In genomic region chr2:151849413-151850010, GRCh38 we compare ENCODE assay signal across 1 cellular context.
TF ChIP-seq lines count a peak whose summit lies in the region.

No MANE protein-coding gene starts in this region.

TF ChIP-seq in GM12878, 131 proteins besides CTCF, POLR2A, EP300 and RAD21:
- TF ChIP-seq CEBPB (IDR thresholded peaks at IDR 0.05; ENCODE audit: borderline replicate concordance in 1 of 2, low read depth in 2 of 2, low read length in 2 of 2): no peak
- TF ChIP-seq RB1 (IDR thresholded peaks at IDR 0.05; ENCODE audit: borderline replicate concordance): no peak
- no peak for TF ChIP-seq MTA2 (IDR thresholded peaks at IDR 0.05; ENCODE audit: low read depth)
- no peak for TF ChIP-seq POLR2AphosphoS2 (IDR thresholded peaks at IDR 0.05; ENCODE audit: low read depth, low read length)
- TF ChIP-seq EZH2 (IDR thresholded peaks at IDR 0.05; ENCODE audit: borderline replicate concordance, control insufficient read depth, low read depth, low read length): no peak
- no peak for TF ChIP-seq SIX5 (IDR thresholded peaks at IDR 0.05; ENCODE audit: low read depth, low read length, severe bottlenecking)
- no peak for TF ChIP-seq BCL11A (IDR thresholded peaks at IDR 0.05; ENCODE audit: low read depth, low read length)
- TF ChIP-seq, protein P1, sequence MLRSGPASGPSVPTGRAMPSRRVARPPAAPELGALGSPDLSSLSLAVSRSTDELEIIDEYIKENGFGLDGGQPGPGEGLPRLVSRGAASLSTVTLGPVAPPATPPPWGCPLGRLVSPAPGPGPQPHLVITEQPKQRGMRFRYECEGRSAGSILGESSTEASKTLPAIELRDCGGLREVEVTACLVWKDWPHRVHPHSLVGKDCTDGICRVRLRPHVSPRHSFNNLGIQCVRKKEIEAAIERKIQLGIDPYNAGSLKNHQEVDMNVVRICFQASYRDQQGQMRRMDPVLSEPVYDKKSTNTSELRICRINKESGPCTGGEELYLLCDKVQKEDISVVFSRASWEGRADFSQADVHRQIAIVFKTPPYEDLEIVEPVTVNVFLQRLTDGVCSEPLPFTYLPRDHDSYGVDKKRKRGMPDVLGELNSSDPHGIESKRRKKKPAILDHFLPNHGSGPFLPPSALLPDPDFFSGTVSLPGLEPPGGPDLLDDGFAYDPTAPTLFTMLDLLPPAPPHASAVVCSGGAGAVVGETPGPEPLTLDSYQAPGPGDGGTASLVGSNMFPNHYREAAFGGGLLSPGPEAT (IDR thresholded peaks at IDR 0.05; ENCODE audit: low read depth): no peak
- no peak for TF ChIP-seq BCL3 (IDR thresholded peaks at IDR 0.05; ENCODE audit: borderline replicate concordance, insufficient read depth, low read depth, low read length, poor library complexity, severe bottlenecking)
- TF ChIP-seq SMC3 (IDR thresholded peaks at IDR 0.05; ENCODE audit: borderline replicate concordance, low read length): no peak
- TF ChIP-seq BMI1 (IDR thresholded peaks at IDR 0.05; ENCODE audit: borderline replicate concordance): no peak
- TF ChIP-seq TCF3 (IDR thresholded peaks at IDR 0.05; ENCODE audit: borderline replicate concordance, insufficient read depth, low read depth, low read length): no peak
